Comparison of ENCODE assay signal across 8 cellular contexts in genomic region chr16:88234442-88235399, GRCh38.
DNase-seq lines count a peak whose midpoint lies in the region; ATAC-seq, FAIRE-seq and TF ChIP-seq lines count a peak whose summit lies in the region.
"Not testable (repeated sequence)": the region's sequence is repeated elsewhere in the genome, so short reads cannot be mapped to it uniquely, and the experiment has no call there.

No MANE protein-coding gene starts in this region.

- POLR2A ChIA-PET in HepG2 (lab: Yijun Ruan, JAX), result not testable (repeated sequence)

- ATAC-seq in Right ventricle myocardium inferior, result peak; percentile 89
- ATAC-seq in HepG2, result peak; percentile 87
- peak; percentile 76 for ATAC-seq in omental fat pad (ENCODE audit: low FRiP score)

- not testable (repeated sequence) for H2AFZ ChIP-seq in HepG2 (ENCODE audit: low read length)

- peak; percentile 9; the same call in 1 of the 2 replicates for TF ChIP-seq RAD21 in HepG2 (CRISPR knock-in tag; IDR thresholded peaks at IDR 0.05)

- TF ChIP-seq CTCF in HepG2 (CRISPR knock-in tag; IDR thresholded peaks at IDR 0.05); omental fat pad (IDR thresholded peaks at IDR 0.05): not testable (repeated sequence)

- in situ Hi-C loops in HepG2 (cut with HindIII; ENCODE audit: extremely low pct_ligation_motif_present, low pct_unique_long_range_greater_than_20kb), result not testable (repeated sequence)

- 0 out of 4 replicates have a peak, but pooled peaks of 1 of the 2 experiments have one; percentile 18 for TF ChIP-seq EP300 in HepG2 (IDR thresholded peaks at IDR 0.05; ENCODE audit: low read depth in 2 of 2, low read length in 2 of 2)
- not testable (repeated sequence) for TF ChIP-seq EP300 in HepG2 (CRISPR knock-in tag; IDR thresholded peaks at IDR 0.05; ENCODE audit: borderline replicate concordance)

- TF ChIP-seq POLR2A in HepG2 (IDR thresholded peaks at IDR 0.05; ENCODE audit: insufficient read depth in 1 of 2, low read depth in 2 of 2, low read length in 2 of 2), result not testable (repeated sequence)

- H4K20me1 ChIP-seq in HepG2 (ENCODE audit: insufficient read depth, low read length), result not testable (repeated sequence)

- 41% methylated on average over 23 of the region's 46 CpGs for WGBS in HepG2 (ENCODE audit: low lambda C conversion rate)

- intact Hi-C loops in Right ventricle myocardium inferior (cut with DNase I); HepG2 (cut with micrococcal nuclease; ENCODE audit: unreplicated experiment): not testable (repeated sequence)

- not testable (repeated sequence) for H3K9me3 ChIP-seq in HepG2 (ENCODE audit: low read length); stomach smooth muscle (ENCODE audit: control insufficient read depth in 2 of 2, low read length in 2 of 2)

- H3K9ac ChIP-seq in HepG2 (ENCODE audit: insufficient read depth, low read depth, low read length), result peak overlapping the region; percentile 74
- H3K9ac ChIP-seq in stomach smooth muscle (ENCODE audit: low read length in 2 of 2), result not testable (repeated sequence)

- H3K4me2 ChIP-seq in HepG2 (ENCODE audit: low read depth, low read length), result peak overlapping the region; percentile 73

- peak overlapping the region in 2 of 3 experiments; percentile 47 to 55; a peak in 4 of 6 replicates for H3K4me3 ChIP-seq in HepG2 (replicated peaks in 1 of 3; ENCODE audit: insufficient read depth in 1 of 3, low read depth in 2 of 3, low read length in 3 of 3)
- not testable (repeated sequence) for H3K4me3 ChIP-seq in stomach smooth muscle (ENCODE audit: low read length in 2 of 2)

- TSS peak; percentile 85 for BruUV-seq in HepG2 (replicated peaks; lab: Mats Ljungman, UMichigan)

- not testable (repeated sequence) for H3K36me3 ChIP-seq in HepG2 (replicated peaks in 1 of 2; ENCODE audit: control insufficient read depth in 1 of 2, insufficient read depth in 2 of 2, low read length in 2 of 2); stomach smooth muscle (ENCODE audit: control insufficient read depth in 2 of 2, insufficient read depth in 2 of 2, low read length in 2 of 2)

- H3K79me2 ChIP-seq in HepG2 (ENCODE audit: insufficient read depth, low read length), result not testable (repeated sequence)

- CTCF ChIA-PET in HepG2 (lab: Yijun Ruan, JAX; ENCODE audit: low intra/inter-chr PET ratio, low total read pairs), result not testable (repeated sequence)

- peak; percentile 38 for DNase-seq in A172 (ENCODE audit: low spot score)
- peak; percentile 42 for DNase-seq in HT1080 (ENCODE audit: low read depth)
- peak; percentile 53 for DNase-seq in amniotic epithelial cell (ENCODE audit: low read depth)
- peak; percentile 75 for DNase-seq in dermis blood vessel endothelial cell
- DNase-seq in Right ventricle myocardium inferior (ENCODE audit: missing footprints); omental fat pad (ENCODE audit: low spot score): not testable (repeated sequence)
- peak; percentile 62 for DNase-seq in HepG2 (ENCODE audit: low spot score)

- not testable (repeated sequence) for H3K27me3 ChIP-seq in HepG2 (ENCODE audit: control insufficient read depth in 1 of 2, insufficient read depth in 2 of 2, low read length in 2 of 2); stomach smooth muscle (ENCODE audit: control insufficient read depth in 1 of 2, insufficient read depth in 2 of 2, low read length in 2 of 2)

- peaks cover 69% of the 10 kb centered on the region for H3K4me1 ChIP-seq in HepG2 (ENCODE audit: insufficient read depth, low read length)
- H3K4me1 ChIP-seq in stomach smooth muscle (ENCODE audit: control insufficient read depth, insufficient read depth, low read length), result not testable (repeated sequence)

- FAIRE-seq in HepG2 (lab: Jason Lieb, UNC), result peak; percentile 99

- H3K27ac ChIP-seq in HepG2 (ENCODE audit: extremely low read length, insufficient read depth, low read length), result peak overlapping the region; percentile 96
- peak overlapping the region; percentile 24 for H3K27ac ChIP-seq in stomach smooth muscle (ENCODE audit: low read length)

TF ChIP-seq in HepG2, 621 proteins besides CTCF, POLR2A, EP300 and RAD21 (continues in another document):
- peak; percentile 74 for TF ChIP-seq ZNF770 (CRISPR knock-in tag; IDR thresholded peaks at IDR 0.05)
- TF ChIP-seq SKIL (CRISPR knock-in tag; IDR thresholded peaks at IDR 0.05; ENCODE audit: borderline replicate concordance), result peak; percentile 55; the same call in 1 of the 2 replicates
- TF ChIP-seq RBFOX2 (IDR thresholded peaks at IDR 0.05; ENCODE audit: low read depth, low read length), result peak; percentile 70
- peak; percentile 27; the same call in 1 of the 2 replicates for TF ChIP-seq RXRB (CRISPR knock-in tag; IDR thresholded peaks at IDR 0.05; ENCODE audit: borderline replicate concordance)
- TF ChIP-seq ZNF746 (CRISPR knock-in tag; IDR thresholded peaks at IDR 0.05), result 0 out of 2 replicates have a peak, but pooled peaks have one; percentile 46
- peak; percentile 76; the same call in 1 of the 2 replicates for TF ChIP-seq TBX3 (IDR thresholded peaks at IDR 0.05; ENCODE audit: borderline replicate concordance)
- peak; percentile 79 for TF ChIP-seq UBTF (CRISPR knock-in tag; IDR thresholded peaks at IDR 0.05)
- peak; percentile 40 for TF ChIP-seq ASH2L (IDR thresholded peaks at IDR 0.05; ENCODE audit: insufficient read length, low read depth, low read length)
- TF ChIP-seq THAP9 (CRISPR knock-in tag; IDR thresholded peaks at IDR 0.05; ENCODE audit: borderline replicate concordance), result peak; percentile 33; the same call in 1 of the 2 replicates
